In genomic region chr17:81959362-81960129, GRCh38 we compare ENCODE assay signal across 7 cellular contexts. TPM values are rescaled to one million over a fixed set of nuclear protein-coding genes. Genes with fewer than 3 reads are reported as not detected.
DNase-seq lines count a peak whose midpoint lies in the region; ATAC-seq and TF ChIP-seq lines count a peak whose summit lies in the region.

No MANE protein-coding gene starts in this region.

- H3K4me2 ChIP-seq in mammary epithelial cell (ENCODE audit: insufficient read depth, low read depth, low read length): peak overlapping the region; percentile 73

- no peak overlapping the region for H3K9ac ChIP-seq in mammary epithelial cell (ENCODE audit: insufficient read depth, low read length)

- dilution Hi-C loops in mammary epithelial cell (cut with HindIII; ENCODE audit: low sequenced_read_pairs): loop anchor here (10.0 kb wide), 1 partner anchor 275 kb away; the partner anchor contains the start of genes ARL16 and HGS

- in situ Hi-C loops in GM13976 (cut with MboI; ENCODE audit: low sequenced_read_pairs, unreplicated experiment) (no loop called here), mammary epithelial cell (cut with MboI; ENCODE audit: low sequenced_read_pairs in 2 of 2) (loop anchor here in 1 of 2 donors (10.0 kb wide), 1 partner anchor 55 kb away; no protein-coding TSS in a partner anchor)

- no peak overlapping the region for H2AFZ ChIP-seq in mammary epithelial cell (ENCODE audit: low read depth, low read length)

- peak; percentile 90 for ATAC-seq in left colon
- no peak for ATAC-seq in HG03571 (IDR thresholded peaks at IDR 0.05; ENCODE audit: unreplicated experiment)

- no peaks in the 10 kb centered on the region for H3K9me3 ChIP-seq in mammary epithelial cell (replicated peaks; ENCODE audit: insufficient read depth, low read length)

- H3K36me3 ChIP-seq in mammary epithelial cell (ENCODE audit: insufficient read depth, low read length): no peaks in the 10 kb centered on the region

- peak; percentile 92 for DNase-seq in GM13976 (ENCODE audit: low spot score)
- DNase-seq in LHCN-M2 (ENCODE audit: low read depth): peak; percentile 38
- DNase-seq in mammary epithelial cell: peak; percentile 33
- DNase-seq in left colon: peak in 1 of 2 donors; percentile 84
- DNase-seq in stimulated activated CD4-positive, alpha-beta T cell treated with anti-CD3 and anti-CD28 coated beads, Interleukin-4, amount 100 ng/mL, for 1 hour: peak; percentile 84

- no peak overlapping the region for H3K27ac ChIP-seq in mammary epithelial cell (ENCODE audit: insufficient read depth, low read depth, low read length)

- CTCF ChIA-PET in mammary epithelial cell (lab: Charles Lee; ENCODE audit: low non-redundant PET): interaction anchor here (0.6 to 1.1 kb wide), 9 partner anchors 44 to 1226 kb away, joined by 3 to 12 read pairs (median 4); partner anchors contain the start of genes CENPX, DCXR, LRRC45 and RAC3

- TF ChIP-seq CTCF in GM13976 (IDR thresholded peaks at IDR 0.05; ENCODE audit: borderline replicate concordance, control extremely low read depth, extremely low read depth, insufficient read depth, missing control alignments): peak; percentile 100
- peak; percentile 45 for TF ChIP-seq CTCF in WI38 (IDR thresholded peaks at IDR 0.05; ENCODE audit: low read depth, low read length)
- TF ChIP-seq CTCF in mammary epithelial cell (conservative IDR thresholded peaks at IDR 0.05 in 1 of 2, IDR thresholded peaks at IDR 0.05 in 1 of 2; ENCODE audit: extremely low read depth in 1 of 2, insufficient read depth in 1 of 2, low read depth in 1 of 2, low read length in 2 of 2): peak; percentile 51 to 65

- peak overlapping the region; percentile 30; the same call in 1 of the 2 replicates for H3K4me3 ChIP-seq in WI38 (ENCODE audit: low read depth, low read length)
- no peak overlapping the region for H3K4me3 ChIP-seq in mammary epithelial cell (replicated peaks in 1 of 3; ENCODE audit: insufficient read depth in 1 of 3, low read depth in 2 of 3, low read length in 3 of 3)

- peaks cover 13% of the 10 kb centered on the region for H3K4me1 ChIP-seq in mammary epithelial cell (ENCODE audit: insufficient read depth, low read length)

- BruUV-seq in mammary epithelial cell (replicated peaks; lab: Mats Ljungman, UMichigan): no TSS peak

- peaks cover 2% of the 10 kb centered on the region for H4K20me1 ChIP-seq in mammary epithelial cell (ENCODE audit: insufficient read depth, low read length)

- H3K27me3 ChIP-seq in mammary epithelial cell (ENCODE audit: insufficient read depth, low read length): peaks cover 26% of the 10 kb centered on the region

- no peaks in the 10 kb centered on the region for H3K79me2 ChIP-seq in mammary epithelial cell (ENCODE audit: insufficient read depth, low read length)

- WGBS in mammary epithelial cell (ENCODE audit: low coverage, missing lambda C conversion rate): 12% methylated on average over 14 of the region's 112 CpGs

- intact Hi-C loops in mammary epithelial cell (cut with micrococcal nuclease) (loop anchor here (1.0 to 2.0 kb wide), 2 partner anchors 62 to 193 kb away; no protein-coding TSS in a partner anchor), left colon (cut with DNase I, micrococcal nuclease) (no loop called here)

RNA-seq across cellular contexts. Expression of gene NOTUM, which starts 1.4 kb away (rescaled TPM):
- total RNA-seq in LHCN-M2 (2014; rRNA removed) (0.75 and 0.90 TPM in 2 replicates), mammary epithelial cell (not detected), left colon (not detected)
- polyA plus RNA-seq in LHCN-M2 (2012): 0.60 TPM
- polyA plus RNA-seq in mammary epithelial cell: 0.02 TPM
- not detected for polyA minus RNA-seq in mammary epithelial cell

RNA-seq across cellular contexts. Expression of gene MYADML2, which starts 12.5 kb away (rescaled TPM):
- total RNA-seq in LHCN-M2 (2014; rRNA removed) (not detected in 2 replicates), mammary epithelial cell (not detected), left colon (under 1 TPM in 1 of 2 donors, not detected in 1; 0.17 TPM)
- 0.05 TPM for polyA plus RNA-seq in LHCN-M2 (2012)
- not detected for polyA plus RNA-seq in mammary epithelial cell
- polyA minus RNA-seq in mammary epithelial cell: not detected

RNA-seq across cellular contexts. Expression of gene ASPSCR1, which starts 17.9 kb away (rescaled TPM):
- total RNA-seq in LHCN-M2 (2014; rRNA removed) (25.9 and 30.3 TPM in 2 replicates), mammary epithelial cell (10 to 100 TPM; 13.3 to 21.3 TPM), left colon (10 to 100 TPM; 29.8 to 35.9 TPM)
- 28.0 TPM for polyA plus RNA-seq in LHCN-M2 (2012)
- polyA plus RNA-seq in mammary epithelial cell: 7.9 TPM
- polyA minus RNA-seq in mammary epithelial cell: 28.0 TPM

RNA-seq across cellular contexts. Expression of gene PYCR1, which starts 22.4 kb away (rescaled TPM):
- total RNA-seq in LHCN-M2 (2014; rRNA removed): 59.1 and 81.4 TPM in 2 replicates
- polyA plus RNA-seq in LHCN-M2 (2012): 73.7 TPM
- total RNA-seq in mammary epithelial cell: 10 to 100 TPM; 86.9 to 98.7 TPM
- polyA plus RNA-seq in mammary epithelial cell: 32.3 TPM
- 15.5 TPM for polyA minus RNA-seq in mammary epithelial cell
- total RNA-seq in left colon: 10 to 100 TPM; 40.2 to 55.6 TPM

RNA-seq across cellular contexts. Expression of gene MAFG, which starts 32.0 kb away (rescaled TPM):
- total RNA-seq in LHCN-M2 (2014; rRNA removed) (18.8 and 19.7 TPM in 2 replicates), mammary epithelial cell (10 to 100 TPM; 19.8 to 27.9 TPM), left colon (10 to 100 TPM; 17.8 to 19.7 TPM)
- polyA plus RNA-seq in LHCN-M2 (2012): 17.5 TPM
- 11.5 TPM for polyA plus RNA-seq in mammary epithelial cell
- polyA minus RNA-seq in mammary epithelial cell: 11.3 TPM

Comparison
In these comparisons a context has a peak if more than half of its experiments do, and no peak if none do; other contexts are left out.
1. CTCF ChIP-seq: peak in every context shown above with its lines; median percentile 100 in GM13976; 58 in mammary epithelial cell; 45 in WI38.